24 cellular contexts compared by ENCODE assay signal in genomic region chr1:52629667-52630066, GRCh38. TPM values are rescaled to one million over a fixed set of nuclear protein-coding genes. Genes with fewer than 3 reads are reported as not detected.
DNase-seq lines count a peak whose midpoint lies in the region; ATAC-seq, FAIRE-seq and TF ChIP-seq lines count a peak whose summit lies in the region.
"Had no signal": no experiment of that assay in that cellular context is flagged by ENCODE, and none has a peak within 500 bp of the region (broad histone marks: within the 10 kb centered on the region; RNA-seq: fewer than 3 reads in every experiment).

No MANE protein-coding gene starts in this region.

- intact Hi-C loops in K562 (cut with micrococcal nuclease) = no loop called here
- intact Hi-C loops in pancreas (cut with DNase I) = no loop called here

- H3K27ac ChIP-seq in A549 = no peak overlapping the region
- H3K27ac ChIP-seq in K562 (ENCODE audit: extremely low read depth, low read depth, low read length) = no peak overlapping the region
- no peak overlapping the region for H3K27ac ChIP-seq in neuronal stem cell (replicated peaks; ENCODE audit: low read length)
- H3K27ac ChIP-seq in pancreas = no peak overlapping the region

- H3K9me3 ChIP-seq in A549 (no peaks in the 10 kb centered on the region), K562 (replicated peaks; ENCODE audit: control insufficient read depth, insufficient read depth, low read depth, low read length) (no peaks in the 10 kb centered on the region), neuronal stem cell (replicated peaks in 1 of 2; ENCODE audit: control insufficient read depth in 2 of 2, insufficient read depth in 1 of 2, low read depth in 1 of 2, low read length in 2 of 2) (peaks cover 0 to 2% of the 10 kb centered on the region in 2 donors), pancreas (no peaks in the 10 kb centered on the region)

- ATAC-seq in A549 (peak in 1 of 2 experiments; percentile 30; a peak in 1 of 6 replicates), K562 (no peak), pancreas (no peak), HG02981 (IDR thresholded peaks at IDR 0.05; ENCODE audit: unreplicated experiment) (no peak)

- no peak overlapping the region for H2BK120ac ChIP-seq in neuronal stem cell (ENCODE audit: low read depth, low read length)

- H3K36me3 Mint-ChIP-seq in IgD-negative memory B cell = peaks cover 2% of the 10 kb centered on the region

- no peak overlapping the region for H2AK5ac ChIP-seq in neuronal stem cell (ENCODE audit: low read depth, low read length)

- H3K4me1 ChIP-seq in A549 (0 out of 3 replicates have a peak, but pooled peaks cover 4% of the 10 kb centered on the region), K562 (replicated peaks in 1 of 2; ENCODE audit: control insufficient read depth in 2 of 2, insufficient read depth in 2 of 2, low read length in 2 of 2) (peaks cover 8 to 17% of the 10 kb centered on the region in 2 experiments; a peak in 4 of 5 replicates), neuronal stem cell (ENCODE audit: control insufficient read depth in 2 of 2, insufficient read depth in 1 of 2, low read depth in 1 of 2, low read length in 2 of 2) (peaks cover 12 to 17% of the 10 kb centered on the region in 2 donors), pancreas (no peaks in the 10 kb centered on the region)

- peak overlapping the region in 2 of 3 donors; percentile 77 to 98 for H3K27ac Mint-ChIP-seq in IgD-negative memory B cell
- H3K27ac Mint-ChIP-seq: H9 had no signal

- no peak overlapping the region for H3K4ac ChIP-seq in neuronal stem cell (ENCODE audit: low read length)

- POLR2A ChIA-PET in A549 (lab: Yijun Ruan, JAX) = no interaction called here
- POLR2A ChIA-PET in K562 (lab: Yijun Ruan, JAX) = interaction anchor here (1.4 kb wide), 1 partner anchor 19 kb away, joined by 3 read pairs; no protein-coding TSS in a partner anchor

- no peaks in the 10 kb centered on the region for H4K20me1 ChIP-seq in K562 (replicated peaks; ENCODE audit: control insufficient read depth, insufficient read depth, low read length)

- no peak overlapping the region for H3K23ac ChIP-seq in neuronal stem cell (ENCODE audit: low read depth, low read length, poor library complexity)

- H3K9ac ChIP-seq in K562 (ENCODE audit: insufficient read depth in 1 of 2, low read depth in 2 of 2, low read length in 2 of 2) (no peak overlapping the region; a peak in 1 of 4 replicates), neuronal stem cell (ENCODE audit: low read depth, low read length, poor library complexity) (no peak overlapping the region)

- no peak for DNase-seq in A549 (ENCODE audit: low read depth in 1 of 2, low spot score in 1 of 2)
- no peak for DNase-seq in K562 (ENCODE audit: extremely low read depth in 1 of 4, low spot score in 3 of 4)
- DNase-seq in neuronal stem cell (ENCODE audit: low spot score) = no peak
- no peak for DNase-seq in NCI-H1930 (lab: John Stamatoyannopoulos, UW)
- DNase-seq in SW480 (ENCODE audit: low spot score) = no peak
- no peak for DNase-seq in pancreas
- DNase-seq: 8988T; CD8-positive, alpha-beta memory T cell; Kasumi-1; MG63; NCI-H1092; NCI-H1436 treated with DMSO at 0.1 percent for 48 hours; NCI-H2081; NCI-H510A; NCI-H748 treated with DMSO at 0.1 percent for 48 hours; NK-92 treated with Interleukin-12 subunit alpha and Interleukin-12 subunit beta, amount 100 ng/mL, for 24 hours; Right ventricle myocardium superior had no signal

- peak overlapping the region in 1 of 4 donors; percentile 76 for H3K4me3 Mint-ChIP-seq in IgD-negative memory B cell
- H3K4me3 Mint-ChIP-seq: H9 had no signal

- H2BK12ac ChIP-seq in neuronal stem cell (ENCODE audit: low read length) = no peak overlapping the region

- no peak overlapping the region for H4K8ac ChIP-seq in neuronal stem cell (ENCODE audit: low read depth, low read length)

- TF ChIP-seq RAD21 in A549 (conservative IDR thresholded peaks at IDR 0.05 in 1 of 2, IDR thresholded peaks at IDR 0.05 in 1 of 2) (no peak), K562 (CRISPR knock-in tag; conservative IDR thresholded peaks at IDR 0.05 in 1 of 2, IDR thresholded peaks at IDR 0.05 in 1 of 2) (no peak)

- 78% methylated on average over 2 of the region's 2 CpGs for WGBS in A549 (ENCODE audit: missing lambda C conversion rate)
- 37% methylated on average over 2 of the region's 2 CpGs for WGBS in K562 (ENCODE audit: insufficient coverage, low coverage, missing lambda C conversion rate)
- WGBS in neuronal stem cell (ENCODE audit: extremely low coverage in 2 of 2, insufficient read length in 2 of 2, insufficient replicate concordance in 1 of 2), 2 donors = no CpG with 5 or more reads among the region's 2 CpGs
- WGBS in pancreas, 2 donors = 67 to 75% methylated on average over 2 of the region's 2 CpGs

- H3K4me2 ChIP-seq in A549 = no peak overlapping the region
- H3K4me2 ChIP-seq in K562 (ENCODE audit: insufficient read depth, low read length) = peak overlapping the region; percentile 27; the same call in 1 of the 2 replicates
- no peak overlapping the region for H3K4me2 ChIP-seq in neuronal stem cell (ENCODE audit: insufficient read depth, low read length, poor library complexity, severe bottlenecking)

- H3K27me3 Mint-ChIP-seq in IgD-negative memory B cell = no peaks in the 10 kb centered on the region
- H3K27me3 Mint-ChIP-seq: CD8-positive, alpha-beta memory T cell had no signal

- TF ChIP-seq CTCF in A549 (IDR thresholded peaks at IDR 0.05) (no peak), K562 (IDR thresholded peaks at IDR 0.05 in 2 of 3, conservative IDR thresholded peaks at IDR 0.05 in 1 of 3; ENCODE audit: insufficient read depth in 2 of 3, low read depth in 1 of 3, low read length in 3 of 3) (no peak), pancreas (IDR thresholded peaks at IDR 0.05) (no peak)

- TF ChIP-seq EP300 in A549 (IDR thresholded peaks at IDR 0.05) (no peak), K562 (IDR thresholded peaks at IDR 0.05; ENCODE audit: low read length) (no peak)

- no TSS peak for BruUV-seq in K562 (replicated peaks; lab: Mats Ljungman, UMichigan)

- H3K4me3 ChIP-seq in A549 (no peak overlapping the region), K562 (no peak overlapping the region), neuronal stem cell (ENCODE audit: low read length in 2 of 2) (no peak overlapping the region), pancreas (no peak overlapping the region)
- H3K4me3 ChIP-seq: MG63 had no signal

- H3K79me1 ChIP-seq in neuronal stem cell (ENCODE audit: low read depth, low read length) = no peaks in the 10 kb centered on the region

- no peak for TF ChIP-seq POLR2A in A549 (IDR thresholded peaks at IDR 0.05; ENCODE audit: low read length)
- TF ChIP-seq POLR2A in K562 (conservative IDR thresholded peaks at IDR 0.05) = no peak

- H2AFZ ChIP-seq in K562 (ENCODE audit: low read depth, low read length) (peak overlapping the region; percentile 66), neuronal stem cell (ENCODE audit: low read length) (peak overlapping the region; percentile 82)

- no peak overlapping the region for H2BK15ac ChIP-seq in neuronal stem cell (ENCODE audit: low read length)

- CTCF ChIA-PET in A549 (lab: Yijun Ruan, JAX) (interaction anchor here (1.1 kb wide), 1 partner anchor 36 kb away, joined by 3 read pairs; no protein-coding TSS in a partner anchor), K562 (lab: Yijun Ruan, JAX; ENCODE audit: low intra/inter-chr PET ratio) (no interaction called here)

- H2BK5ac ChIP-seq in neuronal stem cell (ENCODE audit: low read length) = no peak overlapping the region

- H3K36me3 ChIP-seq in K562 (ENCODE audit: control insufficient read depth, insufficient read depth, low read length) (no peaks in the 10 kb centered on the region), neuronal stem cell (replicated peaks in 1 of 2; ENCODE audit: control insufficient read depth in 2 of 2, insufficient read depth in 2 of 2, low read length in 2 of 2) (no peaks in the 10 kb centered on the region), pancreas (no peaks in the 10 kb centered on the region)
- H3K36me3 ChIP-seq: MG63 had no signal

- H4K91ac ChIP-seq in neuronal stem cell (ENCODE audit: low read depth, low read length, poor library complexity) = no peak overlapping the region

- H3K4me1 Mint-ChIP-seq in IgD-negative memory B cell = peaks cover 34 to 51% (median 41%) of the 10 kb centered on the region in 3 donors

- H3K9me3 Mint-ChIP-seq in IgD-negative memory B cell = no peaks in the 10 kb centered on the region
- H3K9me3 Mint-ChIP-seq: CD8-positive, alpha-beta memory T cell had no signal

- no peaks in the 10 kb centered on the region for H3K9me1 ChIP-seq in K562 (ENCODE audit: control insufficient read depth, insufficient read depth, low read length)

- H3K14ac ChIP-seq in neuronal stem cell (ENCODE audit: low read length) = no peak overlapping the region

- no peak for FAIRE-seq in A549 (lab: Jason Lieb, UNC)
- no peak for FAIRE-seq in K562 (lab: Jason Lieb, UNC)
- FAIRE-seq in pancreas (lab: Jason Lieb, UNC) = no peak
- FAIRE-seq: D721Med had no signal

- H3K18ac ChIP-seq in neuronal stem cell (ENCODE audit: low read length) = no peak overlapping the region

- no peaks in the 10 kb centered on the region for H3K27me3 ChIP-seq in K562 (ENCODE audit: control insufficient read depth in 2 of 2, insufficient read depth in 2 of 2, low read length in 2 of 2)
- H3K27me3 ChIP-seq in neuronal stem cell (ENCODE audit: control insufficient read depth in 3 of 3, insufficient read depth in 3 of 3, low read depth in 1 of 3, low read length in 3 of 3) = peaks cover 0 to 32% (median 3%) of the 10 kb centered on the region in 3 experiments
- H3K27me3 ChIP-seq in pancreas = peaks cover 0 to 5% (median 0%) of the 10 kb centered on the region in 4 donors

- in situ Hi-C loops in K562 (cut with MboI) = no loop called here

- H3K79me2 ChIP-seq in K562 (ENCODE audit: control insufficient read depth, insufficient read depth, low read length) = no peaks in the 10 kb centered on the region

RNA-seq across cellular contexts. Expression of gene SHISAL2A, which starts 3.3 kb away (rescaled TPM):
- polyA plus RNA-seq in A549 (2011; rRNA removed) (0.26 TPM in 1 of 2 replicates, not detected in the other), A549 (2017; fragmentation: RNase III; extraction: RNeasy Plus Mini Kit Qiagen cat#74134 plus additional on column Dnase treatment) (not detected in 3 replicates), IgD-negative memory B cell (17.6 TPM), K562 (2011; rRNA removed) (not detected in 2 replicates), K562 (2014; fragmentation: Illumina TruSeq; extraction: Trizol) (not detected in 2 replicates), K562 (2014; fragmentation: Nextera tagmentation; extraction: Ambion mirVana) (not detected), K562 (2014; rRNA removed) (not detected in 2 replicates), pancreas (under 1 TPM in 1 of 2 donors, not detected in 1; 0.19 TPM)
- polyA plus RNA-seq in A549 (2012; cell fraction: cytosol; rRNA removed) = 0.05 and 0.09 TPM in 2 replicates
- polyA plus RNA-seq in A549 (2012; cell fraction: nucleus; rRNA removed) = 0.04 and 0.17 TPM in 2 replicates
- polyA minus RNA-seq in A549 (2011; rRNA and poly(A)+ RNA removed) = not detected in 2 replicates
- total RNA-seq in K562 (2011; cell fraction: chromatin; rRNA removed; ENCODE audit: low replicate concordance) = not detected in 2 replicates
- total RNA-seq in K562 (2011; cell fraction: nucleolus; rRNA removed) = not detected in 2 replicates
- not detected in 2 replicates for total RNA-seq in K562 (2011; cell fraction: nucleoplasm; rRNA removed)
- total RNA-seq in K562 (2014; rRNA removed) (not detected in 2 replicates), K562 (2014; rRNA removed; fragmentation: Illumina TruSeq; extraction: Trizol) (not detected in 2 replicates), K562 (2015; rRNA removed; fragmentation: Illumina TruSeq; extraction: Trizol) (not detected in 2 replicates), K562 (2021) (0.11 TPM in 1 of 2 replicates, not detected in the other), pancreas (under 1 TPM in 4 of 6 donors, not detected in 2; 0.28 to 0.66 (median 0.51) TPM)
- polyA plus RNA-seq in K562 (2011; cell fraction: cytosol; rRNA removed) = not detected in 2 replicates
- polyA plus RNA-seq in K562 (2011; cell fraction: nucleus; rRNA removed) = not detected in 2 replicates
- not detected in 2 replicates for polyA plus RNA-seq in K562 (2012)
- polyA minus RNA-seq in K562 (2011; rRNA and poly(A)+ RNA removed) = not detected in 2 replicates
- polyA minus RNA-seq in K562 (2011; cell fraction: cytosol; rRNA and poly(A)+ RNA removed) = not detected in 2 replicates
- polyA minus RNA-seq in K562 (2011; cell fraction: nucleus; rRNA and poly(A)+ RNA removed) = not detected in 2 replicates
- 1.5 TPM for polyA plus RNA-seq in neuronal stem cell (2013, experiment 1 of 2)
- 1.7 TPM for polyA plus RNA-seq in neuronal stem cell (2013, experiment 2 of 2)
- total RNA-seq: HT-29, Right ventricle myocardium superior had no signal
- polyA plus RNA-seq: BJ had no signal

RNA-seq across cellular contexts. Expression of gene GPX7, which starts 27.5 kb away (rescaled TPM):
- not detected in 2 replicates for polyA plus RNA-seq in A549 (2011; rRNA removed)
- polyA plus RNA-seq in A549 (2012; cell fraction: cytosol; rRNA removed) = 0.03 TPM in 1 of 2 replicates, not detected in the other
- polyA plus RNA-seq in A549 (2012; cell fraction: nucleus; rRNA removed) = not detected in 2 replicates
- polyA plus RNA-seq in A549 (2017; fragmentation: RNase III; extraction: RNeasy Plus Mini Kit Qiagen cat#74134 plus additional on column Dnase treatment) = not detected in 3 replicates
- polyA minus RNA-seq in A549 (2011; rRNA and poly(A)+ RNA removed) = not detected in 2 replicates
- 28.3 TPM for polyA plus RNA-seq in IgD-negative memory B cell
- not detected in 2 replicates for total RNA-seq in K562 (2011; cell fraction: chromatin; rRNA removed; ENCODE audit: low replicate concordance)
- not detected in 2 replicates for total RNA-seq in K562 (2011; cell fraction: nucleolus; rRNA removed)
- not detected in 2 replicates for total RNA-seq in K562 (2011; cell fraction: nucleoplasm; rRNA removed)
- total RNA-seq in K562 (2014; rRNA removed) = not detected in 2 replicates
- total RNA-seq in K562 (2014; rRNA removed; fragmentation: Illumina TruSeq; extraction: Trizol) = not detected in 2 replicates
- not detected in 2 replicates for total RNA-seq in K562 (2015; rRNA removed; fragmentation: Illumina TruSeq; extraction: Trizol)
- total RNA-seq in K562 (2021) = not detected in 2 replicates
- 0.07 TPM in 1 of 2 replicates, not detected in the other for polyA plus RNA-seq in K562 (2011; rRNA removed)
- 0.13 TPM in 1 of 2 replicates, not detected in the other for polyA plus RNA-seq in K562 (2011; cell fraction: cytosol; rRNA removed)
- polyA plus RNA-seq in K562 (2011; cell fraction: nucleus; rRNA removed) = 0.13 TPM in 1 of 2 replicates, not detected in the other
- not detected in 2 replicates for polyA plus RNA-seq in K562 (2012)
- not detected in 2 replicates for polyA plus RNA-seq in K562 (2014; fragmentation: Illumina TruSeq; extraction: Trizol)
- under 1 TPM in 1 of 2 experiments, not detected in 1; 0.08 TPM for polyA plus RNA-seq in K562 (2014; fragmentation: Nextera tagmentation; extraction: Ambion mirVana)
- not detected in 2 replicates for polyA plus RNA-seq in K562 (2014; rRNA removed)
- polyA minus RNA-seq in K562 (2011; rRNA and poly(A)+ RNA removed) = not detected in 2 replicates
- not detected in 2 replicates for polyA minus RNA-seq in K562 (2011; cell fraction: cytosol; rRNA and poly(A)+ RNA removed)
- not detected in 2 replicates for polyA minus RNA-seq in K562 (2011; cell fraction: nucleus; rRNA and poly(A)+ RNA removed)
- 40.1 TPM for polyA plus RNA-seq in neuronal stem cell (2013, experiment 1 of 2)
- 39.9 TPM for polyA plus RNA-seq in neuronal stem cell (2013, experiment 2 of 2)
- total RNA-seq in pancreas = 10 to 100 TPM in 1 of 6 donors, 1 to 10 TPM in 5; 3.4 to 14.6 (median 7.7) TPM
- 10 to 100 TPM in 1 of 2 donors, 1 to 10 TPM in 1; 8.8 to 11.2 TPM for polyA plus RNA-seq in pancreas
- total RNA-seq: HT-29, OCI-LY7 had no signal

Comparison
In these comparisons a context has a peak if more than half of its experiments do, and no peak if none do; other contexts are left out.
1. RNA of gene SHISAL2A, which starts 3.3 kb away (polyA plus RNA-seq): 17.6 TPM in IgD-negative memory B cell (single experiment); 0.19 TPM in pancreas, 0.04 to 0.26 TPM in A549 and not detected in K562; every median in the first group is over 10 times any median in the second.
2. RNA of gene GPX7, which starts 27.5 kb away (polyA plus RNA-seq): 28.3 TPM in IgD-negative memory B cell (single experiment) and 8.8 to 11.2 TPM in pancreas; 0.03 TPM in A549 and 0.07 to 0.13 TPM in K562; every median in the first group is over 4 times any median in the second.
3. Of the 35 proteins assayed by ChIP-seq in both K562 and A549: peak only in K562: CHD4, ESRRA, KDM1A and RCOR1; only in A549: none; in both: HDAC2; in neither: 30.